Comparison of ENCODE assay signal across 9 cellular contexts in genomic region chr3:98763076-98763475, GRCh38. TPM values are rescaled to one million over a fixed set of nuclear protein-coding genes. Genes with fewer than 3 reads are reported as not detected.
DNase-seq lines count a peak whose midpoint lies in the region; ATAC-seq and TF ChIP-seq lines count a peak whose summit lies in the region.
"Had no signal": no experiment of that assay in that cellular context is flagged by ENCODE, and none has a peak within 500 bp of the region (broad histone marks: within the 10 kb centered on the region; RNA-seq: fewer than 3 reads in every experiment).

TSS of gene ST3GAL6 (plus strand) at chr3:98763340. CDS start at chr3:98768441, 5,101 bp downstream.

- no peaks in the 10 kb centered on the region for H3K9me3 ChIP-seq in DOHH2 (ENCODE audit: control insufficient read depth, insufficient read depth, low read length)
- no peaks in the 10 kb centered on the region for H3K9me3 ChIP-seq in naive thymus-derived CD4-positive, alpha-beta T cell (ENCODE audit: control insufficient read depth in 2 of 3, low read length in 3 of 3)

- H3K9me3 Mint-ChIP-seq in naive thymus-derived CD4-positive, alpha-beta T cell, result peaks cover 0 to 5% (median 0%) of the 10 kb centered on the region in 11 donors
- no peaks in the 10 kb centered on the region for H3K9me3 Mint-ChIP-seq in T-helper 2 cell treated with Interferon-gamma antibody and Interleukin-4, amounts not matched to agents 5 μg/mL and 100 μg/mL, for 36 hours

- peak within 1 kb of the TSS in 1 of 9 donors; percentile 14 for H3K27ac Mint-ChIP-seq in naive thymus-derived CD4-positive, alpha-beta T cell
- H3K27ac Mint-ChIP-seq in T-helper 2 cell treated with Interferon-gamma antibody and Interleukin-4, amounts not matched to agents 5 μg/mL and 100 μg/mL, for 36 hours, result no peak within 1 kb of the TSS

- H3K79me2 ChIP-seq in DOHH2 (ENCODE audit: control insufficient read depth, low read length), result peaks cover 35% of the 10 kb centered on the region

- H3K27ac ChIP-seq in DOHH2 (ENCODE audit: low read depth, low read length), result peak within 1 kb of the TSS; percentile 93
- no peak within 1 kb of the TSS for H3K27ac ChIP-seq in naive thymus-derived CD4-positive, alpha-beta T cell (ENCODE audit: low read depth, low read length)

- H3K36me3 Mint-ChIP-seq in naive thymus-derived CD4-positive, alpha-beta T cell, result no peaks in the 10 kb centered on the region
- no peaks in the 10 kb centered on the region for H3K36me3 Mint-ChIP-seq in T-helper 2 cell treated with Interferon-gamma antibody and Interleukin-4, amounts not matched to agents 5 μg/mL and 100 μg/mL, for 36 hours (ENCODE audit: low read depth)

- H3K4me1 Mint-ChIP-seq in naive thymus-derived CD4-positive, alpha-beta T cell, result peaks cover 0 to 14% (median 0%) of the 10 kb centered on the region in 7 donors
- peaks cover 6% of the 10 kb centered on the region for H3K4me1 Mint-ChIP-seq in T-helper 2 cell treated with Interferon-gamma antibody and Interleukin-4, amounts not matched to agents 5 μg/mL and 100 μg/mL, for 36 hours (ENCODE audit: low read depth)

- intact Hi-C loops in naive thymus-derived CD4-positive, alpha-beta T cell (cut with micrococcal nuclease), result no loop called here

- ATAC-seq in HG03378 (IDR thresholded peaks at IDR 0.05; ENCODE audit: unreplicated experiment), result peak; percentile 66
- peak; percentile 82 for ATAC-seq in naive thymus-derived CD4-positive, alpha-beta T cell

- DNase-seq in cerebellum (ENCODE audit: low spot score), result no peak
- DNase-seq in naive thymus-derived CD4-positive, alpha-beta T cell, result no peak
- no peak for DNase-seq in OCI-M2 (lab: John Stamatoyannopoulos, UW; ENCODE audit: unreplicated experiment)
- no peak for DNase-seq in NCI-H748 treated with DMSO at 0.1 percent for 48 hours (lab: John Stamatoyannopoulos, UW)
- no peak for DNase-seq in HEK293T (ENCODE audit: extremely low spot score)
- DNase-seq in T-helper 2 cell treated with Interferon-gamma antibody and Interleukin-4, amounts not matched to agents 5 μg/mL and 100 μg/mL, for 36 hours (ENCODE audit: low spot score), result no peak

- peaks cover 91% of the 10 kb centered on the region for H3K4me1 ChIP-seq in DOHH2 (ENCODE audit: control insufficient read depth, low read length)
- no peaks in the 10 kb centered on the region for H3K4me1 ChIP-seq in naive thymus-derived CD4-positive, alpha-beta T cell (ENCODE audit: control insufficient read depth in 2 of 2, insufficient read depth in 2 of 2, low read length in 2 of 2)

- peak within 1 kb of the TSS; percentile 76 for H3K4me3 ChIP-seq in DOHH2 (ENCODE audit: low read length)
- no peak within 1 kb of the TSS for H3K4me3 ChIP-seq in naive thymus-derived CD4-positive, alpha-beta T cell (ENCODE audit: low read length)

- H3K27me3 Mint-ChIP-seq in naive thymus-derived CD4-positive, alpha-beta T cell, result peaks cover 12 to 43% (median 19%) of the 10 kb centered on the region in 5 donors
- peaks cover 32% of the 10 kb centered on the region for H3K27me3 Mint-ChIP-seq in T-helper 2 cell treated with Interferon-gamma antibody and Interleukin-4, amounts not matched to agents 5 μg/mL and 100 μg/mL, for 36 hours (ENCODE audit: low read depth)

- peaks cover 5% of the 10 kb centered on the region for H3K36me3 ChIP-seq in DOHH2 (ENCODE audit: control insufficient read depth, low read length)
- no peaks in the 10 kb centered on the region for H3K36me3 ChIP-seq in naive thymus-derived CD4-positive, alpha-beta T cell (ENCODE audit: control insufficient read depth in 2 of 3, insufficient read depth in 3 of 3, low read length in 3 of 3)

- H3F3A ChIP-seq in DOHH2 (ENCODE audit: control insufficient read depth, insufficient read depth), result peaks cover 22% of the 10 kb centered on the region

- no peaks in the 10 kb centered on the region for H3K9me2 ChIP-seq in DOHH2 (replicated peaks; ENCODE audit: control insufficient read depth, low read length)

- no peaks in the 10 kb centered on the region for H4K20me1 ChIP-seq in DOHH2 (ENCODE audit: control insufficient read depth, insufficient read depth, low read depth, low read length)

- POLR2A ChIA-PET in naive thymus-derived CD4-positive, alpha-beta T cell (lab: Charles Lee), result no interaction called here
- POLR2A ChIA-PET in HEK293T (lab: Yijun Ruan, JAX), result no interaction called here

- H3K27me3 ChIP-seq in DOHH2 (ENCODE audit: control insufficient read depth, low read length), result no peaks in the 10 kb centered on the region
- H3K27me3 ChIP-seq in naive thymus-derived CD4-positive, alpha-beta T cell (ENCODE audit: control insufficient read depth in 2 of 2, insufficient read depth in 2 of 2, low read length in 2 of 2), result no peaks in the 10 kb centered on the region

- no peak for TF ChIP-seq CTCF in DOHH2 (IDR thresholded peaks at IDR 0.05; ENCODE audit: low read depth, low read length, poor library complexity, severe bottlenecking)

- CTCF ChIA-PET in naive thymus-derived CD4-positive, alpha-beta T cell (lab: Charles Lee), result no interaction called here
- CTCF ChIA-PET in HEK293T (lab: Yijun Ruan, JAX), result no interaction called here

- peak within 1 kb of the TSS; percentile 94 for H3K4me2 ChIP-seq in DOHH2 (ENCODE audit: low read length)

- peak within 1 kb of the TSS in 1 of 10 donors; percentile 50 for H3K4me3 Mint-ChIP-seq in naive thymus-derived CD4-positive, alpha-beta T cell
- H3K4me3 Mint-ChIP-seq in T-helper 2 cell treated with Interferon-gamma antibody and Interleukin-4, amounts not matched to agents 5 μg/mL and 100 μg/mL, for 36 hours, result no peak within 1 kb of the TSS

TF ChIP-seq in HEK293T, 16 proteins besides CTCF, POLR2A, EP300 and RAD21:
- TF ChIP-seq SUZ12 (IDR thresholded peaks at IDR 0.05) (no peak), ELF4 (IDR thresholded peaks at IDR 0.05) (no peak), PKNOX1 (IDR thresholded peaks at IDR 0.05) (no peak), NFRKB (IDR thresholded peaks at IDR 0.05) (no peak), CTBP1 (IDR thresholded peaks at IDR 0.05; ENCODE audit: borderline replicate concordance) (no peak), L3MBTL2 (conservative IDR thresholded peaks at IDR 0.05) (no peak), FOXA1 (IDR thresholded peaks at IDR 0.05) (no peak)

RNA-seq across cellular contexts. Expression of gene ST3GAL6, which starts in this region (rescaled TPM):
- 19.8 TPM for total RNA-seq in cerebellum
- total RNA-seq in naive thymus-derived CD4-positive, alpha-beta T cell, result 10 to 100 TPM in 1 of 5 experiments, 1 to 10 TPM in 1, under 1 TPM in 2, not detected in 1; 0.62 to 13.5 (median 1.2) TPM
- under 1 TPM in 1 of 2 donors, not detected in 1; 0.47 TPM for polyA plus RNA-seq in naive thymus-derived CD4-positive, alpha-beta T cell
- total RNA-seq: T-helper 2 cell treated with Interferon-gamma antibody and Interleukin-4, amounts not matched to agents 100 ng/mL and 5 ng/mL, for 36 hours had no signal
